Comparison of ENCODE assay signal across 13 cellular contexts in the genomic region with DNA sequence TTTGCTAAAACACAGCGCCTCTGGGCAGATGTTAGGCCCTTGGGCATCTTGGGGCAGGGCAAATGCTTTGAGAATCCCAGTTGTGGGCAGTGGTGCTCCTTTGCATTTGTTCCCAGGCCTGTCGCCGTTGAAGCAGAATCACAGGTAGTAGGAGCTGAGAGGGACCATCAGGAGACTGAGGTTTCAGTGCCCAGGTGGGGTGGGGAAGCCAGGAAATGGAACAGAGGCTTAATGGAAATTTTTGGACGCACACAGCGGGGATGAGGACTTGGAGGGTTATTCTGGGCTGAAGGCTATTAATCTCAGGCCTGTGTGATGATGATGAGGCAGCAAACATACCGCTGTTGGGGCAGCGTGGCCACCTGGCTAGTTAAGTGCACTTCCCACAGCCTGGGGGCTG.
A peak's percentile ranks its signal among the peaks of the same experiment; 100 is the strongest.
DNase-seq lines count a peak whose midpoint lies in the region; ATAC-seq and TF ChIP-seq lines count a peak whose summit lies in the region.
"Had no signal": no experiment of that assay in that cellular context is flagged by ENCODE, and none has a peak within 500 bp of the region (broad histone marks: within the 10 kb centered on the region; RNA-seq: fewer than 3 reads in every experiment).

No MANE protein-coding gene starts in this region.

- H3K9me3 Mint-ChIP-seq in osteocyte (ENCODE audit: unreplicated experiment): no peaks in the 10 kb centered on the region
- H3K9me3 Mint-ChIP-seq: CD4-positive, alpha-beta T cell had no signal

- BruUV-seq in A673 (replicated peaks; lab: Mats Ljungman, UMichigan): no TSS peak

- no peak overlapping the region for H3K4me3 ChIP-seq in gastrocnemius medialis
- H3K4me3 ChIP-seq in A673 (ENCODE audit: low read depth, low read length, poor library complexity, severe bottlenecking): no peak overlapping the region
- H3K4me3 ChIP-seq: HAP-1 had no signal

- TF ChIP-seq CTCF in osteocyte (IDR thresholded peaks at IDR 0.05): no peak
- no peak for TF ChIP-seq CTCF in gastrocnemius medialis (IDR thresholded peaks at IDR 0.05 in 4 of 5, conservative IDR thresholded peaks at IDR 0.05 in 1 of 5)
- no peak for TF ChIP-seq CTCF in A673 (conservative IDR thresholded peaks at IDR 0.05; ENCODE audit: low read depth, low read length)

- no peaks in the 10 kb centered on the region for H3K36me3 Mint-ChIP-seq in osteocyte (ENCODE audit: unreplicated experiment)

- intact Hi-C loops in gastrocnemius medialis (cut with DNase I; ENCODE audit: low total_unique reads): no loop called here
- intact Hi-C loops in A673 (cut with micrococcal nuclease; ENCODE audit: unreplicated experiment): no loop called here

- H3K4me1 Mint-ChIP-seq in osteocyte (ENCODE audit: unreplicated experiment): no peaks in the 10 kb centered on the region
- H3K4me1 Mint-ChIP-seq: B cell had no signal

- no peak overlapping the region for H3K27ac ChIP-seq in gastrocnemius medialis
- no peak overlapping the region for H3K27ac ChIP-seq in A673 (ENCODE audit: low read depth, low read length, poor library complexity, severe bottlenecking)
- H3K27ac ChIP-seq: HL-60 had no signal

- DNase-seq in NCI-H146 (lab: John Stamatoyannopoulos, UW) (peak; percentile 76), NCI-H146 treated with DMSO at 0.1 percent for 48 hours (lab: John Stamatoyannopoulos, UW; ENCODE audit: unreplicated experiment) (no peak), NCI-H69 (lab: John Stamatoyannopoulos, UW) (peak; percentile 93), cerebellar cortex (ENCODE audit: low spot score) (peak; percentile 93), osteocyte (ENCODE audit: extremely low spot score, unreplicated experiment) (peak; percentile 79), gastrocnemius medialis (no peak), A673 (ENCODE audit: low spot score) (no peak)
- DNase-seq: CD4-positive, alpha-beta T cell; DMS79 had no signal

- H3K27me3 Mint-ChIP-seq in osteocyte (ENCODE audit: unreplicated experiment): peaks cover 2% of the 10 kb centered on the region

- TF ChIP-seq POLR2A in gastrocnemius medialis (IDR thresholded peaks at IDR 0.05): no peak

- H3K4me3 Mint-ChIP-seq in osteocyte (ENCODE audit: unreplicated experiment): no peak overlapping the region
- H3K4me3 Mint-ChIP-seq: B cell; CD4-positive, alpha-beta T cell had no signal

- no peaks in the 10 kb centered on the region for H3K36me3 ChIP-seq in gastrocnemius medialis
- H3K36me3 ChIP-seq in A673 (ENCODE audit: insufficient read depth, low read length, poor library complexity, severe bottlenecking): no peaks in the 10 kb centered on the region
- H3K36me3 ChIP-seq: HAP-1 had no signal

- ATAC-seq in HG02870 (IDR thresholded peaks at IDR 0.05; ENCODE audit: unreplicated experiment) (no peak), gastrocnemius medialis (no peak)

- H3K4me1 ChIP-seq in gastrocnemius medialis: no peaks in the 10 kb centered on the region
- H3K4me1 ChIP-seq in A673 (ENCODE audit: insufficient read depth, low read length, poor library complexity, severe bottlenecking): no peaks in the 10 kb centered on the region

- CTCF ChIA-PET in A673 (lab: Charles Lee): no interaction called here

- no peaks in the 10 kb centered on the region for H3K9me3 ChIP-seq in gastrocnemius medialis
- H3K9me3 ChIP-seq in A673 (ENCODE audit: low read depth, low read length, poor library complexity, severe bottlenecking): no peaks in the 10 kb centered on the region
- H3K9me3 ChIP-seq: HAP-1 had no signal

- POLR2A ChIA-PET in A673 (lab: Charles Lee; ENCODE audit: low non-redundant PET): no interaction called here

- in situ Hi-C loops in gastrocnemius medialis (cut with MboI; ENCODE audit: low sequenced_read_pairs in 4 of 4): no loop called here

- no peaks in the 10 kb centered on the region for H3K27me3 ChIP-seq in gastrocnemius medialis
- H3K27me3 ChIP-seq in A673 (replicated peaks; ENCODE audit: insufficient read depth, low read depth, low read length, poor library complexity): no peaks in the 10 kb centered on the region

- no peak overlapping the region for H3K27ac Mint-ChIP-seq in osteocyte (ENCODE audit: unreplicated experiment)
- H3K27ac Mint-ChIP-seq: B cell; CD4-positive, alpha-beta T cell had no signal

Comparison
In these comparisons a context has a peak if more than half of its experiments do, and no peak if none do; other contexts are left out.
1. DNase-seq: peak in NCI-H146 (single experiment), NCI-H69 (single experiment), cerebellar cortex (single experiment) and osteocyte (single experiment); none in NCI-H146 treated with DMSO at 0.1 percent for 48 hours (single experiment), gastrocnemius medialis (0 of 2) and A673 (single experiment).